1 cellular context compared by ENCODE assay signal in the genomic region with DNA sequence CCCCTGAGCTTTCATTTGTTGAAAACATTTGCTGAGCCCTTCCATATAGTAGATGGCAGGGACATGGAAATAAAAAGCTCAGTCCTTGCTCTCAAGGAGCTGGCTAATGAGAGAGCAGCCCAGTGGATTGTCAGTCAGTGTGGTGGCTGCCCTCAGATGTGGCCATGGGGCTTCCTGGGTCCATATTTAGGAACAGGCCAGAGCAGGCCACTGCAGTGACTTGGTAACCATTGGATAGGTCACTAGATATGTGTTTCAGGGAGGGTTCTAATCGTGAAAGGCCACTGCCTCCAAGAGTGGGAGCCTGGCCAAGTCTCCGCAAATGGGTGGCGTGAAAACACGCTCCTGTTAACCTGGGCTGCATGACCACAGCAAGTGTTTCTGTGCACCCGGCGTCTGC.
TF ChIP-seq lines count a peak whose summit lies in the region.

No MANE protein-coding gene starts in this region.

TF ChIP-seq in K562, 482 proteins besides CTCF, POLR2A, EP300 and RAD21:
- TF ChIP-seq ZNF121 (CRISPR knock-in tag; conservative IDR thresholded peaks at IDR 0.05) (no peak), ZNF584 (CRISPR knock-in tag; IDR thresholded peaks at IDR 0.05; ENCODE audit: low read depth) (peak; percentile 32; the same call in 1 of the 2 replicates), ZNF232 (CRISPR knock-in tag; IDR thresholded peaks at IDR 0.05) (no peak), ERF (CRISPR knock-in tag; IDR thresholded peaks at IDR 0.05) (no peak), JUN (IDR thresholded peaks at IDR 0.05; ENCODE audit: borderline replicate concordance, low read depth, low read length) (no peak), JUN (CRISPR knock-in tag; IDR thresholded peaks at IDR 0.05; ENCODE audit: borderline replicate concordance) (no peak), NFIC (IDR thresholded peaks at IDR 0.05) (no peak)
TF ChIP-seq in K562: peak in this region for 1.
